In the genomic region with DNA sequence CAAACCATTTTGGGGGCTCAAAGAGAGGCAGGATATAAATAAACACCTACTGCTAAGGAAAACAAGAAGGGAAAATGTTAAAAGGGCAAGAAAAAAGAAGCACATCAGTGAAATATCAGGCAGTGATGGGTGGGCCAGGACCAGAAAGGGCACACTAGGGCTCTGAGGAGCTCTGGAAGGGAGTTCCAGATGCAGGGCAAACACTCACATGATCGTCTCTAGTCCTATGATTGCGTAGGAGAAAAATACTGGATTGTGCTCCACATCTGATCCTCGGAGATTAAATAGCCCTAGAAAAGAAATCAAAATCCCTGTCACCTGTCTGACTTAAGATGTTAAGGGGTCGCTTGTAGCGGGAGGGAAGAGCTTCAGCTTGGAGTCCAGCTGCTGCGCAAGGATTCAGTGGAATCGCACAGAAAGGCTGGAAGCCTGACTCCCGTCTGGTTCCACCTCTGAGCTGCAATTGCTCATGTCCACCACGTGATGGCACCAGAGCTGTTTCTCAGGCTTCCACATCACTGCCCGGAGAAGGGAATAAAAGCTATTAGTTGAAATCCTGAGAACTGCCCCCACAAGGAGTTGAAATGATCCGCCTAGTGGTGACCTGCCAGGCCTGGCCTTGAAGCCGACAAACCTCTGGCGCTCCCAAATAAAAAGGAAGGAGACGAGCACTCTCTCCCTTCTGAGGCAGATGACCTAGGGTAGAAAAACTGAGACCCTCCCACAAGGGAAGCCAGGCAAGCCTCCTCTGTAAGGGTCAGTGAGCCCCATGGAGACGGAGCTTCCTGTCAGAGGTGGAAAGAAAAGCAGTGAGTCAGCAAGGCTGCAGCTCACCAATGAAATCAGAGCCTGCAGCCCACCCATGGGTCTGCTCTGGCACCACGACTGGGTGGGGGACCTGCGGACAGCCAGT, we compare ENCODE assay signal across 1 cellular context.
TF ChIP-seq lines count a peak whose summit lies in the region.

No MANE protein-coding gene starts in this region.

TF ChIP-seq in H1, 55 proteins besides CTCF, POLR2A, EP300 and RAD21:
- 0 out of 2 replicates have a peak, but pooled peaks have one; percentile 20 for TF ChIP-seq JUND (IDR thresholded peaks at IDR 0.05; ENCODE audit: low read length)
- TF ChIP-seq GTF2F1 (IDR thresholded peaks at IDR 0.05; ENCODE audit: borderline replicate concordance, low read depth, low read length) = no peak
- TF ChIP-seq RFX5 (IDR thresholded peaks at IDR 0.05; ENCODE audit: borderline replicate concordance, low read depth, low read length) = no peak
- TF ChIP-seq SIRT6 (IDR thresholded peaks at IDR 0.05; ENCODE audit: low read length) = no peak
- TF ChIP-seq CBX8 (IDR thresholded peaks at IDR 0.05; ENCODE audit: borderline replicate concordance, low read depth, low read length) = no peak
- no peak for TF ChIP-seq RXRA (IDR thresholded peaks at IDR 0.05; ENCODE audit: insufficient read depth, low read depth, low read length)
- TF ChIP-seq, protein P1, sequence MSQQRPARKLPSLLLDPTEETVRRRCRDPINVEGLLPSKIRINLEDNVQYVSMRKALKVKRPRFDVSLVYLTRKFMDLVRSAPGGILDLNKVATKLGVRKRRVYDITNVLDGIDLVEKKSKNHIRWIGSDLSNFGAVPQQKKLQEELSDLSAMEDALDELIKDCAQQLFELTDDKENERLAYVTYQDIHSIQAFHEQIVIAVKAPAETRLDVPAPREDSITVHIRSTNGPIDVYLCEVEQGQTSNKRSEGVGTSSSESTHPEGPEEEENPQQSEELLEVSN (IDR thresholded peaks at IDR 0.05) = no peak
- TF ChIP-seq ZNF274 (IDR thresholded peaks at IDR 0.05; ENCODE audit: borderline replicate concordance, extremely low read depth, low read length) = no peak
- no peak for TF ChIP-seq EZH2 (IDR thresholded peaks at IDR 0.05; ENCODE audit: low read depth, low read length, severe bottlenecking)
- TF ChIP-seq CBX5 (IDR thresholded peaks at IDR 0.05; ENCODE audit: low read depth, low read length) = no peak
- TF ChIP-seq CHD2 (IDR thresholded peaks at IDR 0.05; ENCODE audit: low read length) = no peak
- TF ChIP-seq CREB1 (IDR thresholded peaks at IDR 0.05) = 0 out of 2 replicates have a peak, but pooled peaks have one; percentile 33
- no peak for TF ChIP-seq KDM1A (IDR thresholded peaks at IDR 0.05; ENCODE audit: borderline replicate concordance, low read length)
- no peak for TF ChIP-seq POU5F1 (IDR thresholded peaks at IDR 0.05; ENCODE audit: low read depth, low read length)
- no peak for TF ChIP-seq SP2 (IDR thresholded peaks at IDR 0.05; ENCODE audit: low read length)
- TF ChIP-seq NRF1 (IDR thresholded peaks at IDR 0.05; ENCODE audit: low read depth, low read length) = no peak
- TF ChIP-seq KDM5A (IDR thresholded peaks at IDR 0.05; ENCODE audit: low read length) = no peak
- TF ChIP-seq RBBP5 (IDR thresholded peaks at IDR 0.05; ENCODE audit: borderline replicate concordance, low read depth, low read length) = no peak
- TF ChIP-seq MAFK (IDR thresholded peaks at IDR 0.05; ENCODE audit: low read depth, low read length) = peak; percentile 57; the same call in 1 of the 2 replicates
- TF ChIP-seq PHF8 (conservative IDR thresholded peaks at IDR 0.05; ENCODE audit: low read depth, low read length) = no peak
- TF ChIP-seq, protein P2, sequence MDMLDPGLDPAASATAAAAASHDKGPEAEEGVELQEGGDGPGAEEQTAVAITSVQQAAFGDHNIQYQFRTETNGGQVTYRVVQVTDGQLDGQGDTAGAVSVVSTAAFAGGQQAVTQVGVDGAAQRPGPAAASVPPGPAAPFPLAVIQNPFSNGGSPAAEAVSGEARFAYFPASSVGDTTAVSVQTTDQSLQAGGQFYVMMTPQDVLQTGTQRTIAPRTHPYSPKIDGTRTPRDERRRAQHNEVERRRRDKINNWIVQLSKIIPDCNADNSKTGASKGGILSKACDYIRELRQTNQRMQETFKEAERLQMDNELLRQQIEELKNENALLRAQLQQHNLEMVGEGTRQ (IDR thresholded peaks at IDR 0.05; ENCODE audit: low read length) = peak; percentile 56
- TF ChIP-seq EGR1 (IDR thresholded peaks at IDR 0.05; ENCODE audit: borderline replicate concordance, low read depth, low read length) = no peak
- no peak for TF ChIP-seq TAF7 (optimal IDR thresholded peaks at IDR 0.05; ENCODE audit: borderline replicate concordance, low read depth, low read length)
- TF ChIP-seq SUZ12 (IDR thresholded peaks at IDR 0.05; ENCODE audit: low read length) = no peak
- no peak for TF ChIP-seq SIX5 (IDR thresholded peaks at IDR 0.05; ENCODE audit: low read depth, low read length)
- TF ChIP-seq ASH2L (IDR thresholded peaks at IDR 0.05; ENCODE audit: low read length) = peak; percentile 34
- TF ChIP-seq TAF1 (IDR thresholded peaks at IDR 0.05; ENCODE audit: low read depth, low read length) = 0 out of 2 replicates have a peak, but pooled peaks have one; percentile 19
- TF ChIP-seq SIN3A (conservative IDR thresholded peaks at IDR 0.05 in 1 of 2, IDR thresholded peaks at IDR 0.05 in 1 of 2; ENCODE audit: low read depth in 1 of 2, low read length in 2 of 2) = 0 out of 4 replicates have a peak, but pooled peaks of 1 of the 2 experiments have one; percentile 47
- TF ChIP-seq SRF (IDR thresholded peaks at IDR 0.05; ENCODE audit: low read depth, low read length) = no peak
- TF ChIP-seq, protein P3, sequence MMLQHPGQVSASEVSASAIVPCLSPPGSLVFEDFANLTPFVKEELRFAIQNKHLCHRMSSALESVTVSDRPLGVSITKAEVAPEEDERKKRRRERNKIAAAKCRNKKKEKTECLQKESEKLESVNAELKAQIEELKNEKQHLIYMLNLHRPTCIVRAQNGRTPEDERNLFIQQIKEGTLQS (IDR thresholded peaks at IDR 0.05; ENCODE audit: insufficient read depth, low read depth, low read length) = peak; percentile 41; the same call in 1 of the 2 replicates
- TF ChIP-seq SP4 (IDR thresholded peaks at IDR 0.05; ENCODE audit: low read length) = no peak
- no peak for TF ChIP-seq HDAC2 (IDR thresholded peaks at IDR 0.05; ENCODE audit: borderline replicate concordance in 1 of 2, low read depth in 2 of 2, low read length in 2 of 2)
- TF ChIP-seq CEBPB (IDR thresholded peaks at IDR 0.05; ENCODE audit: low read depth, low read length) = no peak
- TF ChIP-seq YY1 (IDR thresholded peaks at IDR 0.05; ENCODE audit: low read depth, low read length) = no peak
- TF ChIP-seq TEAD4 (IDR thresholded peaks at IDR 0.05; ENCODE audit: low read depth, low read length) = no peak
- no peak for TF ChIP-seq BACH1 (IDR thresholded peaks at IDR 0.05; ENCODE audit: low read length)
- 0 out of 2 replicates have a peak, but pooled peaks have one; percentile 44 for TF ChIP-seq TBP (IDR thresholded peaks at IDR 0.05; ENCODE audit: low read depth, low read length)
- TF ChIP-seq, protein P4, sequence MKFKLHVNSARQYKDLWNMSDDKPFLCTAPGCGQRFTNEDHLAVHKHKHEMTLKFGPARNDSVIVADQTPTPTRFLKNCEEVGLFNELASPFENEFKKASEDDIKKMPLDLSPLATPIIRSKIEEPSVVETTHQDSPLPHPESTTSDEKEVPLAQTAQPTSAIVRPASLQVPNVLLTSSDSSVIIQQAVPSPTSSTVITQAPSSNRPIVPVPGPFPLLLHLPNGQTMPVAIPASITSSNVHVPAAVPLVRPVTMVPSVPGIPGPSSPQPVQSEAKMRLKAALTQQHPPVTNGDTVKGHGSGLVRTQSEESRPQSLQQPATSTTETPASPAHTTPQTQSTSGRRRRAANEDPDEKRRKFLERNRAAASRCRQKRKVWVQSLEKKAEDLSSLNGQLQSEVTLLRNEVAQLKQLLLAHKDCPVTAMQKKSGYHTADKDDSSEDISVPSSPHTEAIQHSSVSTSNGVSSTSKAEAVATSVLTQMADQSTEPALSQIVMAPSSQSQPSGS (IDR thresholded peaks at IDR 0.05; ENCODE audit: low read length) = 0 out of 2 replicates have a peak, but pooled peaks have one; percentile 52
- TF ChIP-seq CTBP2 (IDR thresholded peaks at IDR 0.05; ENCODE audit: borderline replicate concordance, insufficient read depth, insufficient read length, low read length) = no peak
- TF ChIP-seq JUN (IDR thresholded peaks at IDR 0.05; ENCODE audit: low read depth, low read length) = no peak
